19 cellular contexts compared by ENCODE assay signal in genomic region chr7:108080094-108080656, GRCh38. TPM values are rescaled to one million over a fixed set of nuclear protein-coding genes. Genes with fewer than 3 reads are reported as not detected.
DNase-seq lines count a peak whose midpoint lies in the region; ATAC-seq and TF ChIP-seq lines count a peak whose summit lies in the region.
"Had no signal": no experiment of that assay in that cellular context is flagged by ENCODE, and none has a peak within 500 bp of the region (broad histone marks: within the 10 kb centered on the region; RNA-seq: fewer than 3 reads in every experiment).

No MANE protein-coding gene starts in this region.

- H3K4me3 ChIP-seq in AG10803 (ENCODE audit: low read length) = no peak overlapping the region
- H3K4me3 ChIP-seq in WI38 (ENCODE audit: low read depth, low read length) = peak overlapping the region; percentile 27
- H3K4me3 ChIP-seq: Peyer's patch, psoas muscle had no signal

- ATAC-seq in left lobe of liver = peak; percentile 13
- ATAC-seq: naive thymus-derived CD8-positive, alpha-beta T cell; psoas muscle had no signal

- no peak for TF ChIP-seq CTCF in AG10803 (conservative IDR thresholded peaks at IDR 0.05; ENCODE audit: low read length)
- TF ChIP-seq CTCF in WI38 (IDR thresholded peaks at IDR 0.05; ENCODE audit: low read depth, low read length) = no peak

- DNase-seq in AG10803 (ENCODE audit: low read depth) (peak; percentile 61), NCI-H446 treated with DMSO at 0.1 percent for 48 hours (lab: John Stamatoyannopoulos, UW) (peak; percentile 77), left lobe of liver (ENCODE audit: low spot score) (no peak), NCI-H774 (lab: John Stamatoyannopoulos, UW) (no peak), NCI-H226 (no peak), Ammon's horn (ENCODE audit: low spot score) (no peak)
- DNase-seq in activated CD4-positive, alpha-beta T cell treated with anti-CD3 and anti-CD28 coated beads for 1 hour = no peak
- DNase-seq: activated CD4-positive, alpha-beta T cell treated with anti-CD3 and anti-CD28 coated beads for 4 hours; activated naive CD4-positive, alpha-beta T cell treated with anti-CD3 and anti-CD28 coated beads, Interleukin-2, amount 50 U/mL, for 16 hours; BE2C; DMS79; effector CD8-positive, alpha-beta T cell; naive thymus-derived CD8-positive, alpha-beta T cell; NCI-H1105; NCI-H510A treated with DMSO at 0.1 percent for 48 hours; psoas muscle; T-helper 1 cell had no signal

RNA-seq across cellular contexts. Expression of gene LAMB4, which starts 50.0 kb away (rescaled TPM):
- not detected for total RNA-seq in left lobe of liver

Comparison
In these comparisons a context has a peak if more than half of its experiments do, and no peak if none do; other contexts are left out.
1. DNase-seq: peak in AG10803 (single experiment) and NCI-H446 treated with DMSO at 0.1 percent for 48 hours (single experiment); none in left lobe of liver (single experiment), NCI-H774 (single experiment), NCI-H226 (single experiment), Ammon's horn (single experiment) and activated CD4-positive, alpha-beta T cell treated with anti-CD3 and anti-CD28 coated beads for 1 hour (single experiment).